12 cellular contexts compared by ENCODE assay signal in the genomic region with DNA sequence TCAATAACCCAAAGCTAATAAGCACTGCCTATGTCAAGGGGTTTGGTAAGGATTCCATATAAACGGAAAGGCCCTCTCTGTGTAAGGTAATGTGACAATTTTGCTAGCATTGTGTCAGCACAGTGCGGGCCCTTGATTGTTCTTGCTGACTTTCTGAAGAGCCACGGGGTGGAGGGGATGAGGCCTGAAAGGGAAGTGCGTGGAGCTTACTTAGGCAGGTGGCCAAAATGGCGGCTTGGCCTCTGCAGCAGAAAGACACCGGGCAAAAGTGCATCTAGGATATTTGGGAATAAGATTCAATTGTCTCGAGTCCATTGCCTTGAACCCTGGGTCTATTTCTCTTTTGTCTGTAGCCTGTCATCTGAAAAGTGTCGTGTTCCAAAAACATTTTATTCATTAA.
DNase-seq lines count a peak whose midpoint lies in the region; ATAC-seq and TF ChIP-seq lines count a peak whose summit lies in the region.
"Had no signal": no experiment of that assay in that cellular context is flagged by ENCODE, and none has a peak within 500 bp of the region (broad histone marks: within the 10 kb centered on the region; RNA-seq: fewer than 3 reads in every experiment).

No MANE protein-coding gene starts in this region.

- H3K27ac Mint-ChIP-seq in mesothelial cell of epicardium (peak overlapping the region; percentile 90), type B pancreatic cell (peak overlapping the region; percentile 95)
- H3K27ac Mint-ChIP-seq in activated T-cell treated with anti-CD3 and anti-CD28 coated beads, Interleukin-2, amount 50 U/mL, for 24 hours: no peak overlapping the region
- H3K27ac Mint-ChIP-seq: activated CD4-positive, alpha-beta memory T cell treated with anti-CD3 and anti-CD28 coated beads, Interleukin-2, amount 10 ng/mL, durations not matched to agents 7 days and 5 days; immature natural killer cell had no signal

- H3K9me3 Mint-ChIP-seq in mesothelial cell of epicardium (peaks cover 6% of the 10 kb centered on the region), type B pancreatic cell (peaks cover 4% of the 10 kb centered on the region)
- no peaks in the 10 kb centered on the region for H3K9me3 Mint-ChIP-seq in activated T-cell treated with anti-CD3 and anti-CD28 coated beads, Interleukin-2, amount 50 U/mL, for 24 hours
- H3K9me3 Mint-ChIP-seq: activated CD4-positive, alpha-beta memory T cell treated with anti-CD3 and anti-CD28 coated beads, Interleukin-2, amount 10 ng/mL, durations not matched to agents 7 days and 5 days; central memory CD8-positive, alpha-beta T cell had no signal

- H3K4me3 Mint-ChIP-seq in mesothelial cell of epicardium (no peak overlapping the region), type B pancreatic cell (peak overlapping the region; percentile 77)
- no peak overlapping the region for H3K4me3 Mint-ChIP-seq in activated T-cell treated with anti-CD3 and anti-CD28 coated beads, Interleukin-2, amount 50 U/mL, for 24 hours
- H3K4me3 Mint-ChIP-seq: activated CD4-positive, alpha-beta memory T cell treated with anti-CD3 and anti-CD28 coated beads, Interleukin-2, amount 10 ng/mL, durations not matched to agents 7 days and 5 days; central memory CD8-positive, alpha-beta T cell; immature natural killer cell had no signal

- H3K27me3 Mint-ChIP-seq in mesothelial cell of epicardium (ENCODE audit: low read depth): no peaks in the 10 kb centered on the region
- H3K27me3 Mint-ChIP-seq in type B pancreatic cell: no peaks in the 10 kb centered on the region
- H3K27me3 Mint-ChIP-seq in activated T-cell treated with anti-CD3 and anti-CD28 coated beads, Interleukin-2, amount 50 U/mL, for 24 hours: peaks cover 2% of the 10 kb centered on the region
- H3K27me3 Mint-ChIP-seq: activated CD4-positive, alpha-beta memory T cell treated with anti-CD3 and anti-CD28 coated beads, Interleukin-2, amount 10 ng/mL, durations not matched to agents 7 days and 5 days; central memory CD8-positive, alpha-beta T cell had no signal

- ATAC-seq in Panc1 (peak; percentile 73), mucosa of descending colon (no peak)

- 79 to 82% methylated on average over 8 of the region's 8 CpGs for WGBS in ectodermal cell, 2 experiments

- H3K36me3 Mint-ChIP-seq in mesothelial cell of epicardium (no peaks in the 10 kb centered on the region), type B pancreatic cell (no peaks in the 10 kb centered on the region)
- no peaks in the 10 kb centered on the region for H3K36me3 Mint-ChIP-seq in activated T-cell treated with anti-CD3 and anti-CD28 coated beads, Interleukin-2, amount 50 U/mL, for 24 hours (ENCODE audit: low read depth)
- H3K36me3 Mint-ChIP-seq: immature natural killer cell had no signal

- intact Hi-C loops in Panc1 (cut with micrococcal nuclease; ENCODE audit: unreplicated experiment) (no loop called here), mucosa of descending colon (cut with DNase I, micrococcal nuclease) (no loop called here)

- H3K4me3 ChIP-seq in Panc1 (ENCODE audit: low read depth in 2 of 2, low read length in 2 of 2) (peak overlapping the region in 1 of 2 experiments; percentile 31; a peak in 2 of 4 replicates), ectodermal cell (ENCODE audit: insufficient read depth, low read depth, low read length) (no peak overlapping the region), mucosa of descending colon (no peak overlapping the region)

- POLR2A ChIA-PET in Panc1 (lab: Charles Lee): interaction anchor here (1.6 kb wide), 1 partner anchor 79 kb away, joined by 4 read pairs; no protein-coding TSS in a partner anchor

- BruUV-seq in Panc1 (replicated peaks; lab: Mats Ljungman, UMichigan): no TSS peak

- DNase-seq in Panc1 (ENCODE audit: low read depth, low spot score): no peak
- no peak for DNase-seq in mesothelial cell of epicardium (ENCODE audit: low spot score in 2 of 2, unreplicated experiment in 2 of 2)
- no peak for DNase-seq in type B pancreatic cell (ENCODE audit: extremely low spot score, unreplicated experiment)
- DNase-seq in mucosa of descending colon: no peak
- no peak for DNase-seq in DMS79 (lab: John Stamatoyannopoulos, UW)
- no peak for DNase-seq in activated T-cell treated with anti-CD3 and anti-CD28 coated beads, Interleukin-2, amount 50 U/mL, for 48 hours
- no peak for DNase-seq in activated T-cell treated with anti-CD3 and anti-CD28 coated beads, Interleukin-2, amount 50 U/mL, for 24 hours
- DNase-seq: activated CD4-positive, alpha-beta memory T cell treated with anti-CD3 and anti-CD28 coated beads, Interleukin-2, amount 10 ng/mL, durations not matched to agents 7 days and 5 days; immature natural killer cell; NCI-H1436 had no signal

- H3K4me1 Mint-ChIP-seq in mesothelial cell of epicardium: peaks cover 34% of the 10 kb centered on the region
- peaks cover 38% of the 10 kb centered on the region for H3K4me1 Mint-ChIP-seq in type B pancreatic cell (ENCODE audit: unreplicated experiment)
- no peaks in the 10 kb centered on the region for H3K4me1 Mint-ChIP-seq in activated T-cell treated with anti-CD3 and anti-CD28 coated beads, Interleukin-2, amount 50 U/mL, for 24 hours (ENCODE audit: low read depth)
- H3K4me1 Mint-ChIP-seq: activated CD4-positive, alpha-beta memory T cell treated with anti-CD3 and anti-CD28 coated beads, Interleukin-2, amount 10 ng/mL, durations not matched to agents 7 days and 5 days; central memory CD8-positive, alpha-beta T cell; immature natural killer cell had no signal

- TF ChIP-seq CTCF in Panc1 (IDR thresholded peaks at IDR 0.05) (no peak), mesothelial cell of epicardium (IDR thresholded peaks at IDR 0.05; ENCODE audit: unreplicated experiment) (no peak), type B pancreatic cell (conservative IDR thresholded peaks at IDR 0.05) (no peak), mucosa of descending colon (IDR thresholded peaks at IDR 0.05) (no peak)

- H3K9me3 ChIP-seq in Panc1 (ENCODE audit: control insufficient read depth, insufficient read depth, low read depth, low read length) (no peaks in the 10 kb centered on the region), ectodermal cell (ENCODE audit: control insufficient read depth, low read length) (no peaks in the 10 kb centered on the region), mucosa of descending colon (no peaks in the 10 kb centered on the region)

- CTCF ChIA-PET in Panc1 (lab: Charles Lee): no interaction called here

- H3K27me3 ChIP-seq in Panc1 (ENCODE audit: control insufficient read depth, insufficient read depth, low read length): no peaks in the 10 kb centered on the region
- H3K27me3 ChIP-seq in ectodermal cell (ENCODE audit: control insufficient read depth, insufficient read depth, low read length, poor library complexity, severe bottlenecking): no peaks in the 10 kb centered on the region

- in situ Hi-C loops in Panc1 (cut with HindIII; ENCODE audit: low pct_unique_long_range_greater_than_20kb, low sequenced_read_pairs): no loop called here

- H3K27ac ChIP-seq in Panc1 (ENCODE audit: low read length) (peak overlapping the region; percentile 99), ectodermal cell (ENCODE audit: insufficient read depth, low read depth, low read length, poor library complexity, severe bottlenecking) (peak overlapping the region; percentile 75)

- no peaks in the 10 kb centered on the region for H3K36me3 ChIP-seq in Panc1 (ENCODE audit: control insufficient read depth, insufficient read depth, low read length)
- no peaks in the 10 kb centered on the region for H3K36me3 ChIP-seq in ectodermal cell (ENCODE audit: control insufficient read depth, insufficient read depth, low read length)
- H3K36me3 ChIP-seq in mucosa of descending colon (ENCODE audit: low read depth): no peaks in the 10 kb centered on the region

- H3K4me1 ChIP-seq in Panc1 (ENCODE audit: control insufficient read depth, insufficient read depth, low read length) (peaks cover 53% of the 10 kb centered on the region), ectodermal cell (ENCODE audit: control insufficient read depth, insufficient read depth, low read length) (peaks cover 16% of the 10 kb centered on the region), mucosa of descending colon (ENCODE audit: low read depth) (no peaks in the 10 kb centered on the region)
